Comparison of ENCODE assay signal across 8 cellular contexts in the genomic region with DNA sequence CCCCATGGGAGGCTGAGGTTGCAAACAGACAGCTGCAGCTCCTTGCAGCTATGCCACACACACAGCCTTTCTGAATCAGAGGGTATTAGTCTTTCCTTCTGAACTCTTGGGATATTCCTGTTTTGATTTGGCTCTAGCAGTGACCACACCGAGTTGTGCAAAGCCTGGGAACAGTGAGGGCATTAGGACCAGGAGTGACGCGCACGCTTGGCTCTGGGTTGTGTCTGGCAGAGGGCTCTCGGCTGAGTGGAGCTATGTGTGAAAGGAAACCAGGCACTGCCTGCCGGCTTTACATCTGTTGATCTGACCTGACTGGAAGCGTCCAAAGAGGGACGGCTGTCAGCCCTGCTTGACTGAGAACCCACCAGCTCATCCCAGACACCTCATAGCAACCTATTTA. TPM values are rescaled to one million over a fixed set of nuclear protein-coding genes. Genes with fewer than 3 reads are reported as not detected.
DNase-seq lines count a peak whose midpoint lies in the region; ATAC-seq and TF ChIP-seq lines count a peak whose summit lies in the region.
"Had no signal": no experiment of that assay in that cellular context is flagged by ENCODE, and none has a peak within 500 bp of the region (broad histone marks: within the 10 kb centered on the region; RNA-seq: fewer than 3 reads in every experiment).

A gene with protein sequence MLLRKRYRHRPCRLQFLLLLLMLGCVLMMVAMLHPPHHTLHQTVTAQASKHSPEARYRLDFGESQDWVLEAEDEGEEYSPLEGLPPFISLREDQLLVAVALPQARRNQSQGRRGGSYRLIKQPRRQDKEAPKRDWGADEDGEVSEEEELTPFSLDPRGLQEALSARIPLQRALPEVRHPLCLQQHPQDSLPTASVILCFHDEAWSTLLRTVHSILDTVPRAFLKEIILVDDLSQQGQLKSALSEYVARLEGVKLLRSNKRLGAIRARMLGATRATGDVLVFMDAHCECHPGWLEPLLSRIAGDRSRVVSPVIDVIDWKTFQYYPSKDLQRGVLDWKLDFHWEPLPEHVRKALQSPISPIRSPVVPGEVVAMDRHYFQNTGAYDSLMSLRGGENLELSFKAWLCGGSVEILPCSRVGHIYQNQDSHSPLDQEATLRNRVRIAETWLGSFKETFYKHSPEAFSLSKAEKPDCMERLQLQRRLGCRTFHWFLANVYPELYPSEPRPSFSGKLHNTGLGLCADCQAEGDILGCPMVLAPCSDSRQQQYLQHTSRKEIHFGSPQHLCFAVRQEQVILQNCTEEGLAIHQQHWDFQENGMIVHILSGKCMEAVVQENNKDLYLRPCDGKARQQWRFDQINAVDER (plus strand): TSS at position 292 of the 400 bp plus-strand sequence. CDS start 472 bp downstream, outside the sequence.

- no peaks in the 10 kb centered on the region for H3K36me3 Mint-ChIP-seq in activated T-helper 2 cell treated with anti-CD3 and anti-CD28 coated beads, Interferon-gamma antibody, Interleukin-2, Interleukin-4, amounts not matched to agents 10 μg/mL and 5 μg/mL and 100 μg/mL, durations not matched to agents 14 hours and 24 hours and 36 hours (ENCODE audit: low read depth)

- intact Hi-C loops in upper lobe of right lung (cut with DNase I): no loop called here
- intact Hi-C loops in activated T-helper 2 cell treated with anti-CD3 and anti-CD28 coated beads, Interferon-gamma antibody, Interleukin-2, Interleukin-4, amounts not matched to agents 10 μg/mL and 5 μg/mL and 100 μg/mL, durations not matched to agents 14 hours and 24 hours and 36 hours (cut with micrococcal nuclease): no loop called here

- ATAC-seq in RWPE2 (ENCODE audit: low read depth): peak; percentile 52
- peak; percentile 66 for ATAC-seq in upper lobe of right lung
- no peak for ATAC-seq in HG03280 (IDR thresholded peaks at IDR 0.05; ENCODE audit: unreplicated experiment)

- H3K4me3 ChIP-seq in RWPE2 (ENCODE audit: severe bottlenecking) (no peak within 1 kb of the TSS), esophagus (ENCODE audit: low read depth in 1 of 2, low read length in 2 of 2) (peak within 1 kb of the TSS; percentile 31 to 41), upper lobe of right lung (peak within 1 kb of the TSS; percentile 40)

- no peaks in the 10 kb centered on the region for H3K9me3 ChIP-seq in RWPE2 (ENCODE audit: severe bottlenecking)
- H3K9me3 ChIP-seq in esophagus (ENCODE audit: control insufficient read depth in 2 of 2, insufficient read depth in 1 of 2, low read depth in 1 of 2, low read length in 1 of 2): no peaks in the 10 kb centered on the region
- no peaks in the 10 kb centered on the region for H3K9me3 ChIP-seq in upper lobe of right lung

- no peak within 1 kb of the TSS for H3K4me3 Mint-ChIP-seq in activated T-helper 2 cell treated with anti-CD3 and anti-CD28 coated beads, Interferon-gamma antibody, Interleukin-2, Interleukin-4, amounts not matched to agents 10 μg/mL and 5 μg/mL and 100 μg/mL, durations not matched to agents 14 hours and 24 hours and 36 hours (ENCODE audit: low read depth)

- no peak within 1 kb of the TSS for H3K27ac ChIP-seq in RWPE2 (ENCODE audit: poor library complexity, severe bottlenecking)
- peak within 1 kb of the TSS; percentile 34 to 44 for H3K27ac ChIP-seq in esophagus (ENCODE audit: low read depth in 2 of 2, low read length in 1 of 2)
- H3K27ac ChIP-seq in upper lobe of right lung: peak within 1 kb of the TSS; percentile 60

- in situ Hi-C loops in GM13977 (cut with MboI; ENCODE audit: low pct_unique_long_range_greater_than_20kb, low sequenced_read_pairs, unreplicated experiment): no loop called here

- H3K27me3 Mint-ChIP-seq in activated T-helper 2 cell treated with anti-CD3 and anti-CD28 coated beads, Interferon-gamma antibody, Interleukin-2, Interleukin-4, amounts not matched to agents 10 μg/mL and 5 μg/mL and 100 μg/mL, durations not matched to agents 14 hours and 24 hours and 36 hours (ENCODE audit: low read depth): peaks cover 23% of the 10 kb centered on the region

- DNase-seq in RWPE2 (ENCODE audit: low spot score) (no peak), midbrain (lab: John Stamatoyannopoulos, UW) (peak; percentile 89), upper lobe of right lung (peak; percentile 81), GM13977 (ENCODE audit: low spot score) (no peak)
- DNase-seq in activated T-helper 2 cell treated with anti-CD3 and anti-CD28 coated beads, Interferon-gamma antibody, Interleukin-2, Interleukin-4, amounts not matched to agents 10 μg/mL and 5 μg/mL and 100 μg/mL, durations not matched to agents 14 hours and 24 hours and 36 hours (ENCODE audit: low spot score): no peak

- H3K36me3 ChIP-seq in RWPE2 (ENCODE audit: low read depth) (no peaks in the 10 kb centered on the region), esophagus (ENCODE audit: control insufficient read depth in 2 of 2, insufficient read depth in 2 of 2, low read length in 1 of 2) (no peaks in the 10 kb centered on the region), upper lobe of right lung (no peaks in the 10 kb centered on the region)

- 11 to 19% methylated on average over 8 of the region's 8 CpGs for WGBS in esophagus, 2 donors

- H3K27me3 ChIP-seq in RWPE2 (ENCODE audit: insufficient read depth, poor library complexity, severe bottlenecking) (no peaks in the 10 kb centered on the region), esophagus (ENCODE audit: control insufficient read depth in 1 of 2, insufficient read depth in 2 of 2, low read length in 2 of 2) (no peaks in the 10 kb centered on the region), upper lobe of right lung (no peaks in the 10 kb centered on the region)

- H3K27ac Mint-ChIP-seq in activated T-helper 2 cell treated with anti-CD3 and anti-CD28 coated beads, Interferon-gamma antibody, Interleukin-2, Interleukin-4, amounts not matched to agents 10 μg/mL and 5 μg/mL and 100 μg/mL, durations not matched to agents 14 hours and 24 hours and 36 hours: no peak within 1 kb of the TSS

- H3K4me1 Mint-ChIP-seq in activated T-helper 2 cell treated with anti-CD3 and anti-CD28 coated beads, Interferon-gamma antibody, Interleukin-2, Interleukin-4, amounts not matched to agents 10 μg/mL and 5 μg/mL and 100 μg/mL, durations not matched to agents 14 hours and 24 hours and 36 hours (ENCODE audit: low read depth): peaks cover 3% of the 10 kb centered on the region

- H3K9me3 Mint-ChIP-seq in activated T-helper 2 cell treated with anti-CD3 and anti-CD28 coated beads, Interferon-gamma antibody, Interleukin-2, Interleukin-4, amounts not matched to agents 10 μg/mL and 5 μg/mL and 100 μg/mL, durations not matched to agents 14 hours and 24 hours and 36 hours: no peaks in the 10 kb centered on the region

- H3K4me1 ChIP-seq in RWPE2 (ENCODE audit: insufficient read depth, poor library complexity, severe bottlenecking) (peaks cover 4% of the 10 kb centered on the region), esophagus (ENCODE audit: control insufficient read depth in 2 of 2, insufficient read depth in 2 of 2, low read length in 1 of 2) (peaks cover 0 to 8% of the 10 kb centered on the region in 2 donors), upper lobe of right lung (peaks cover 32% of the 10 kb centered on the region)

- TF ChIP-seq CTCF in RWPE2 (IDR thresholded peaks at IDR 0.05; ENCODE audit: poor library complexity, severe bottlenecking): no peak
- no peak for TF ChIP-seq CTCF in upper lobe of right lung (IDR thresholded peaks at IDR 0.05)
- TF ChIP-seq CTCF in GM13977 (IDR thresholded peaks at IDR 0.05; ENCODE audit: extremely low read depth, insufficient read depth, missing control alignments): no peak

RNA-seq across cellular contexts. Expression of the gene that starts here (rescaled TPM):
- 1 to 10 TPM; 2.8 to 7.9 TPM for polyA plus RNA-seq in esophagus
- 10.3 TPM for total RNA-seq in upper lobe of right lung
- total RNA-seq in activated T-helper 2 cell treated with anti-CD3 and anti-CD28 coated beads, Interferon-gamma antibody, Interleukin-2, Interleukin-4, amounts not matched to agents 10 μg/mL and 5 μg/mL and 100 μg/mL, durations not matched to agents 14 hours and 24 hours and 36 hours: 0.07 TPM in 1 of 2 replicates, not detected in the other
- total RNA-seq: H1 had no signal

Comparison
In these comparisons a context has a peak if more than half of its experiments do, and no peak if none do; other contexts are left out.
1. DNase-seq: peak in midbrain (single experiment) and upper lobe of right lung (single experiment); none in RWPE2 (single experiment), activated T-helper 2 cell treated with anti-CD3 and anti-CD28 coated beads, Interferon-gamma antibody, Interleukin-2, Interleukin-4, amounts not matched to agents 10 μg/mL and 5 μg/mL and 100 μg/mL, durations not matched to agents 14 hours and 24 hours and 36 hours (single experiment) and GM13977 (single experiment).